ENCODE assay signal across 11 cellular contexts in the genomic region with DNA sequence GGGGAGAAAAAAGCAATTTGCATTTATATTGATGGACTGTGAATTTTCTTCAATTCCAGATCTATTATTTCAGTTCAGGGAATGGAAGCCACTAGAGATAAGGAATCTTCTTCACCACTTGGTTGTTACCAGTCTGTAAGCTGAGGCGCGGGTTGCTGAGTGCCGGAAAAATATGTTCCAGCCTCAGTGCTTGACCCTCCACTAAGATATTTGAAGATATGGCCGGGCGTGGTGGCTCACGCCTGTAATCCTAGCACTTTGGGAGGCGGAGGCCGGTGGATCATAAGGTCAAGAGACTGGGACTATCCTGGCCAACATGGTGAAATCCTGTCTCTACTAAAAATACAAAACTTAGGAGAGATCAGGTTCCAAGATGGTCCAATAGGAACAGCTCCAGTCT. TPM values are rescaled to one million over a fixed set of nuclear protein-coding genes. Genes with fewer than 3 reads are reported as not detected.
"Had no signal": no experiment of that assay in that cellular context is flagged by ENCODE, and none has a peak within 500 bp of the region (broad histone marks: within the 10 kb centered on the region; RNA-seq: fewer than 3 reads in every experiment).

No MANE protein-coding gene starts in this region.

- H2AFZ ChIP-seq: GM23248 had no signal

- H3K36me3 ChIP-seq: HAP-1 had no signal

- H3K4me2 ChIP-seq: KMS-11 had no signal

- H3K4me3 ChIP-seq: GM23248, HAP-1 had no signal

- FAIRE-seq: HepG2, HTR-8/SVneo had no signal

- DNase-seq: GM23248, HFFc6, KBM-7 had no signal

- H3K27ac ChIP-seq: GM23248, KMS-11 had no signal

- H3K9me3 Mint-ChIP-seq: HFFc6, IgD-negative memory B cell had no signal

- H3K27ac Mint-ChIP-seq: HFFc6, IgD-negative memory B cell had no signal

- H3K4me3 Mint-ChIP-seq: HFFc6, IgD-negative memory B cell had no signal

- H3K9ac ChIP-seq: GM23248, KMS-11 had no signal

- H3K9me3 ChIP-seq: HAP-1 had no signal

- ATAC-seq: HCT116, HepG2 had no signal

RNA-seq across cellular contexts. Expression of a gene that starts 9.1 kb away (rescaled TPM):
- total RNA-seq: GM23248, HepG2, HT-29 had no signal
- polyA plus RNA-seq: HepG2, IgD-negative memory B cell had no signal

RNA-seq across cellular contexts. Expression of a gene that starts 32.2 kb away (rescaled TPM):
- total RNA-seq: GM23248, H7, HepG2, HT-29 had no signal
- polyA plus RNA-seq: GM23248, HepG2, IgD-negative memory B cell had no signal

RNA-seq across cellular contexts. Expression of a gene that starts 52.5 kb away (rescaled TPM):
- total RNA-seq: H7, HT-29 had no signal
- polyA plus RNA-seq: IgD-negative memory B cell had no signal
